7 cellular contexts compared by ENCODE assay signal in genomic region chr9:131747352-131747751, GRCh38. TPM values are rescaled to one million over a fixed set of nuclear protein-coding genes. Genes with fewer than 3 reads are reported as not detected.
DNase-seq lines count a peak whose midpoint lies in the region; ATAC-seq and TF ChIP-seq lines count a peak whose summit lies in the region.

No MANE protein-coding gene starts in this region.

- H3K4me3 ChIP-seq in esophagus muscularis mucosa = no peak overlapping the region
- no peak overlapping the region for H3K4me3 ChIP-seq in neural cell (ENCODE audit: low read length)

- TF ChIP-seq POLR2A in esophagus muscularis mucosa (IDR thresholded peaks at IDR 0.05; ENCODE audit: low read depth) = no peak

- no peaks in the 10 kb centered on the region for H3K36me3 ChIP-seq in esophagus muscularis mucosa
- no peaks in the 10 kb centered on the region for H3K36me3 ChIP-seq in neural cell (ENCODE audit: insufficient read depth, low read length)

- intact Hi-C loops in esophagus muscularis mucosa (cut with DNase I) = loop anchor here (10.0 kb wide), 1 partner anchor 393 kb away; no protein-coding TSS in a partner anchor

- H3K9me3 ChIP-seq in esophagus muscularis mucosa (no peaks in the 10 kb centered on the region), neural cell (ENCODE audit: low read length) (no peaks in the 10 kb centered on the region)

- no peaks in the 10 kb centered on the region for H3K79me2 ChIP-seq in neural cell (replicated peaks; ENCODE audit: insufficient read depth, low read length)

- no peak overlapping the region for H2AFZ ChIP-seq in neural cell (ENCODE audit: low read depth, low read length)

- DNase-seq in EH (ENCODE audit: low read depth) = peak; percentile 61
- DNase-seq in KBM-7 = peak; percentile 72
- peak; percentile 88 for DNase-seq in SK-MEL-5 (ENCODE audit: low read depth, low spot score)
- DNase-seq in esophagus muscularis mucosa (ENCODE audit: extremely low spot score) = no peak
- no peak for DNase-seq in HK-2 (ENCODE audit: unreplicated experiment)

- TF ChIP-seq CTCF in esophagus muscularis mucosa (IDR thresholded peaks at IDR 0.05) (peak; percentile 40 to 50 (median 44)), neural cell (IDR thresholded peaks at IDR 0.05; ENCODE audit: poor library complexity, severe bottlenecking) (peak; percentile 71)

- TF ChIP-seq RAD21 in neural cell (conservative IDR thresholded peaks at IDR 0.05) = peak; percentile 69

- H3K4me1 ChIP-seq in esophagus muscularis mucosa = no peaks in the 10 kb centered on the region

- in situ Hi-C loops in KBM-7 (cut with MboI; ENCODE audit: low pct_unique_long_range_greater_than_20kb, low sequenced_read_pairs) = loop anchor here (25.0 kb wide), 2 partner anchors 160 to 360 kb away; partner anchors contain the start of gene PRRC2B
- in situ Hi-C loops in SK-MEL-5 (cut with HindIII; ENCODE audit: low pct_unique_long_range_greater_than_20kb, low sequenced_read_pairs) = no loop called here

- H3K9me2 ChIP-seq in neural cell (ENCODE audit: insufficient read depth, low read length) = no peaks in the 10 kb centered on the region

- H3K27ac ChIP-seq in esophagus muscularis mucosa (replicated peaks in 1 of 4) (no peak overlapping the region), neural cell (ENCODE audit: low read length) (no peak overlapping the region)

- H3F3A ChIP-seq in neural cell (ENCODE audit: insufficient read depth, low read length, poor library complexity, severe bottlenecking) = no peaks in the 10 kb centered on the region

- H3K9ac ChIP-seq in neural cell (ENCODE audit: low read length) = no peak overlapping the region

- WGBS in esophagus muscularis mucosa = 40% methylated on average over 5 of the region's 5 CpGs

- no peak for TF ChIP-seq EP300 in esophagus muscularis mucosa (IDR thresholded peaks at IDR 0.05)
- no peak for TF ChIP-seq EP300 in neural cell (conservative IDR thresholded peaks at IDR 0.05; ENCODE audit: poor library complexity, severe bottlenecking)

- H4K20me1 ChIP-seq in neural cell (ENCODE audit: insufficient read depth) = no peaks in the 10 kb centered on the region

- ATAC-seq in GM21576 (IDR thresholded peaks at IDR 0.05; ENCODE audit: unreplicated experiment) = no peak

- no peaks in the 10 kb centered on the region for H3K27me3 ChIP-seq in esophagus muscularis mucosa
- H3K27me3 ChIP-seq in neural cell (ENCODE audit: insufficient read depth, low read depth, low read length) = no peaks in the 10 kb centered on the region

- H3K4me2 ChIP-seq in neural cell (ENCODE audit: low read length) = no peak overlapping the region

TF ChIP-seq in neural cell, 6 proteins besides CTCF, POLR2A, EP300 and RAD21:
- no peak for TF ChIP-seq REST (IDR thresholded peaks at IDR 0.05; ENCODE audit: borderline replicate concordance)
- TF ChIP-seq SMC3 (conservative IDR thresholded peaks at IDR 0.05; ENCODE audit: poor library complexity) = peak; percentile 64
TF ChIP-seq in neural cell: peak in this region for 1.

RNA-seq across cellular contexts. Expression of gene RAPGEF1, which starts 7.5 kb away (rescaled TPM):
- 34.0 and 34.2 TPM in 2 replicates for total RNA-seq in SK-MEL-5 (2014; rRNA removed; shearing (Covaris generic))
- 54.5 and 64.9 TPM in 2 replicates for polyA plus RNA-seq in SK-MEL-5 (2015; cell fraction: cytosol; rRNA removed)
- polyA plus RNA-seq in SK-MEL-5 (2015; cell fraction: nucleus; rRNA removed) = 29.6 and 35.6 TPM in 2 replicates
- 100 to 1,000 TPM in 2 of 4 donors, 10 to 100 TPM in 2; 66.6 to 138 (median 101) TPM for total RNA-seq in esophagus muscularis mucosa
- 23.6 and 43.0 TPM in 2 replicates for polyA plus RNA-seq in neural cell
- polyA minus RNA-seq in neural cell = 55.8 and 60.7 TPM in 2 replicates

Comparison
In these comparisons a context has a peak if more than half of its experiments do, and no peak if none do; other contexts are left out.
1. DNase-seq: peak in EH (single experiment), KBM-7 (single experiment) and SK-MEL-5 (single experiment); none in esophagus muscularis mucosa (single experiment) and HK-2 (single experiment).